In genomic region chr2:6846540-6846939, GRCh38 we compare ENCODE assay signal across 1 cellular context.
TF ChIP-seq lines count a peak whose summit lies in the region.

No MANE protein-coding gene starts in this region.

TF ChIP-seq in K562, 482 proteins besides CTCF, POLR2A, EP300 and RAD21:
- TF ChIP-seq ZBTB43 (CRISPR knock-in tag; IDR thresholded peaks at IDR 0.05) (peak; percentile 7; the same call in 1 of the 2 replicates), CGGBP1 (CRISPR knock-in tag; IDR thresholded peaks at IDR 0.05) (no peak), E2F4 (CRISPR knock-in tag; IDR thresholded peaks at IDR 0.05; ENCODE audit: low read depth) (no peak), DEAF1 (CRISPR knock-in tag; IDR thresholded peaks at IDR 0.05) (no peak), DNMT1 (IDR thresholded peaks at IDR 0.05) (no peak), ZNF445 (CRISPR knock-in tag; IDR thresholded peaks at IDR 0.05; ENCODE audit: low read depth) (no peak), ID3 (CRISPR knock-in tag; IDR thresholded peaks at IDR 0.05) (no peak), ID3 (tag; IDR thresholded peaks at IDR 0.05) (0 out of 2 replicates have a peak, but pooled peaks have one; percentile 12), ZNF277 (CRISPR knock-in tag; IDR thresholded peaks at IDR 0.05; ENCODE audit: borderline replicate concordance) (no peak), RFX7 (CRISPR knock-in tag; IDR thresholded peaks at IDR 0.05) (no peak), CTCFL (IDR thresholded peaks at IDR 0.05; ENCODE audit: borderline replicate concordance, insufficient read depth, low read depth, low read length, poor library complexity, severe bottlenecking) (no peak), HIVEP1 (CRISPR knock-in tag; IDR thresholded peaks at IDR 0.05) (no peak), ZNF398 (CRISPR knock-in tag; IDR thresholded peaks at IDR 0.05) (no peak), E2F5 (CRISPR knock-in tag; IDR thresholded peaks at IDR 0.05) (no peak), ZNF224 (CRISPR knock-in tag; IDR thresholded peaks at IDR 0.05) (no peak), FOXJ3 (CRISPR knock-in tag; IDR thresholded peaks at IDR 0.05) (no peak), TAF1 (IDR thresholded peaks at IDR 0.05; ENCODE audit: control insufficient read depth, extremely low read depth, insufficient read depth, low read length, severe bottlenecking) (no peak)
